In genomic region chr16:2777231-2777902, GRCh38 we compare ENCODE assay signal across 1 cellular context.
TF ChIP-seq lines count a peak whose summit lies in the region.

Gene ELOB (minus strand): TSS chr16:2777280. CDS start chr16:2777239, 41 bp downstream.

TF ChIP-seq in K562, 482 proteins besides CTCF, POLR2A, EP300 and RAD21 (continued from another document and continues in another):
- TF ChIP-seq STAT6 (CRISPR knock-in tag; IDR thresholded peaks at IDR 0.05): peak; percentile 88; the same call in 1 of the 2 replicates
- TF ChIP-seq ZNF274 (IDR thresholded peaks at IDR 0.05; ENCODE audit: borderline replicate concordance, low read depth, low read length): no peak
- TF ChIP-seq ZC3H11A (IDR thresholded peaks at IDR 0.05; ENCODE audit: low read depth, low read length): 0 out of 2 replicates have a peak, but pooled peaks have one; percentile 24
- peak; percentile 24; the same call in 1 of the 2 replicates for TF ChIP-seq GABPA (tag; conservative IDR thresholded peaks at IDR 0.05; ENCODE audit: low read depth)
- peak; percentile 68; the same call in 1 of the 2 replicates for TF ChIP-seq ZNF395 (CRISPR knock-in tag; IDR thresholded peaks at IDR 0.05)
- 0 out of 2 replicates have a peak, but pooled peaks have one; percentile 6 for TF ChIP-seq JUND (IDR thresholded peaks at IDR 0.05; ENCODE audit: borderline replicate concordance, low read depth, low read length)
- no peak for TF ChIP-seq JUND (tag; IDR thresholded peaks at IDR 0.05; ENCODE audit: borderline replicate concordance, low read depth, low read length)
- TF ChIP-seq ID3 (CRISPR knock-in tag; IDR thresholded peaks at IDR 0.05): no peak
- TF ChIP-seq ID3 (tag; IDR thresholded peaks at IDR 0.05): peak; percentile 39; the same call in 1 of the 2 replicates
- TF ChIP-seq TEAD1 (CRISPR knock-in tag; IDR thresholded peaks at IDR 0.05): peak; percentile 59 to 74; a peak in 2 of 4 replicates
- TF ChIP-seq ZBTB43 (CRISPR knock-in tag; IDR thresholded peaks at IDR 0.05): peak; percentile 83; the same call in 1 of the 2 replicates
- 0 out of 2 replicates have a peak, but pooled peaks have one; percentile 40 for TF ChIP-seq ZNF224 (CRISPR knock-in tag; IDR thresholded peaks at IDR 0.05)
- TF ChIP-seq ATF4 (CRISPR knock-in tag; IDR thresholded peaks at IDR 0.05): 0 out of 2 replicates have a peak, but pooled peaks have one; percentile 6
- peak; percentile 92 for TF ChIP-seq VEZF1 (CRISPR knock-in tag; IDR thresholded peaks at IDR 0.05)
- peak; percentile 82 for TF ChIP-seq ATF6 (CRISPR knock-in tag; IDR thresholded peaks at IDR 0.05)
- peak; percentile 55; the same call in 1 of the 2 replicates for TF ChIP-seq KLF13 (tag; IDR thresholded peaks at IDR 0.05; ENCODE audit: borderline replicate concordance, low read depth)
- peak; percentile 92; the same call in 1 of the 2 replicates for TF ChIP-seq BRD4 (IDR thresholded peaks at IDR 0.05)
- peak; percentile 46 for TF ChIP-seq SMAD4 (CRISPR knock-in tag; conservative IDR thresholded peaks at IDR 0.05)
- TF ChIP-seq RB1 (IDR thresholded peaks at IDR 0.05; ENCODE audit: low read depth): peak; percentile 81
- TF ChIP-seq ELF4 (CRISPR knock-in tag; IDR thresholded peaks at IDR 0.05): peak; percentile 81
- peak; percentile 80; the same call in 1 of the 2 replicates for TF ChIP-seq FOXK1 (CRISPR knock-in tag; IDR thresholded peaks at IDR 0.05; ENCODE audit: borderline replicate concordance)
- TF ChIP-seq CCNT2 (IDR thresholded peaks at IDR 0.05; ENCODE audit: borderline replicate concordance, extremely low read depth, insufficient read length, low read depth, low read length): peak; percentile 43
- peak; percentile 33; the same call in 1 of the 2 replicates for TF ChIP-seq TOE1 (IDR thresholded peaks at IDR 0.05; ENCODE audit: borderline replicate concordance)
- no peak for TF ChIP-seq TOE1 (CRISPR knock-in tag; IDR thresholded peaks at IDR 0.05; ENCODE audit: borderline replicate concordance, low read depth)
- 0 out of 2 replicates have a peak, but pooled peaks have one; percentile 34 for TF ChIP-seq ELK3 (CRISPR knock-in tag; IDR thresholded peaks at IDR 0.05)
- 0 out of 4 replicates have a peak, but pooled peaks have one; percentile 22 to 46 for TF ChIP-seq MLX (CRISPR knock-in tag; conservative IDR thresholded peaks at IDR 0.05)
- 0 out of 2 replicates have a peak, but pooled peaks have one; percentile 43 for TF ChIP-seq ZBTB26 (CRISPR knock-in tag; IDR thresholded peaks at IDR 0.05)
- peak; percentile 84; the same call in 1 of the 2 replicates for TF ChIP-seq ILF3 (IDR thresholded peaks at IDR 0.05; ENCODE audit: borderline replicate concordance)
- 0 out of 2 replicates have a peak, but pooled peaks have one; percentile 10 for TF ChIP-seq BCOR (IDR thresholded peaks at IDR 0.05)
- TF ChIP-seq RBFOX2 (IDR thresholded peaks at IDR 0.05; ENCODE audit: low read depth, low read length): peak; percentile 94
- TF ChIP-seq CXXC5 (CRISPR knock-in tag; IDR thresholded peaks at IDR 0.05): peak; percentile 83
- TF ChIP-seq PHB2 (IDR thresholded peaks at IDR 0.05; ENCODE audit: low read depth): no peak
- TF ChIP-seq GTF2A2 (tag; IDR thresholded peaks at IDR 0.05): peak; percentile 66; the same call in 1 of the 2 replicates
- TF ChIP-seq HMG20A (CRISPR knock-in tag; conservative IDR thresholded peaks at IDR 0.05): 0 out of 2 replicates have a peak, but pooled peaks have one; percentile 30
- TF ChIP-seq ARID4B (CRISPR knock-in tag; IDR thresholded peaks at IDR 0.05): peak; percentile 59; the same call in 1 of the 2 replicates
